ENCODE assay signal across 10 cellular contexts in the genomic region with DNA sequence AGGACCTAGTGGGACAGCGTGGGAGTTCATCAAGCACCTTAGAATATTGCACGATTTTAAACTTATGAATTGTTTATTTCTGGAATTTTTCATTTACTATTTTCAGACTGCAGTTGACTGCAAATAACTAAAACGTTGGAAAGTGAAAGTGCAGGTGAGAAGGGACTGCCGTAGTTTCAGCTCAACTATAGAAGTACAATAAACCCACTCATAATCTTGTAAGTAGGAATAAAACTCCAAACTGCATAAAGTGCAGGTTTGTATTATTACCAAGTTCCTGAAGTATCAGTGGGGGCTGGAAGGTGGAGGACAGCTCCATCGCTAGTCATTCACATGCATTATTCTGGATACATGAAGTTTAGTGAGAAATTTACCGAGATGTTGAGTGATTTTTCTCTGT. TPM values are rescaled to one million over a fixed set of nuclear protein-coding genes. Genes with fewer than 3 reads are reported as not detected.
A peak's percentile ranks its signal among the peaks of the same experiment; 100 is the strongest.
DNase-seq lines count a peak whose midpoint lies in the region; ATAC-seq, FAIRE-seq and TF ChIP-seq lines count a peak whose summit lies in the region.
"Had no signal": no experiment of that assay in that cellular context is flagged by ENCODE, and none has a peak within 500 bp of the region (broad histone marks: within the 10 kb centered on the region; RNA-seq: fewer than 3 reads in every experiment).

No MANE protein-coding gene starts in this region.

- H3K4me1 Mint-ChIP-seq in activated naive CD8-positive, alpha-beta T cell treated with anti-CD3 and anti-CD28 coated beads for 36 hours: peaks cover 68% of the 10 kb centered on the region
- peaks cover 34 to 49% of the 10 kb centered on the region in 2 donors for H3K4me1 Mint-ChIP-seq in natural killer cell treated with Interleukin-12 subunit alpha and Interleukin-12 subunit beta and Interleukin-15 and Interleukin-18, amount 100 ng/mL, for 72 hours (ENCODE audit: low read depth in 2 of 2)

- WGBS in pancreas, 2 donors: 41 to 75% methylated on average over 6 of the region's 6 CpGs

- H3K36me3 ChIP-seq in DOHH2 (ENCODE audit: control insufficient read depth, low read length) (no peaks in the 10 kb centered on the region), pancreas (no peaks in the 10 kb centered on the region)

- H3K79me2 ChIP-seq in DOHH2 (ENCODE audit: control insufficient read depth, low read length): no peaks in the 10 kb centered on the region

- H3K9me3 Mint-ChIP-seq in activated naive CD8-positive, alpha-beta T cell treated with anti-CD3 and anti-CD28 coated beads for 36 hours: no peaks in the 10 kb centered on the region
- H3K9me3 Mint-ChIP-seq in natural killer cell treated with Interleukin-12 subunit alpha and Interleukin-12 subunit beta and Interleukin-15 and Interleukin-18, amount 100 ng/mL, for 72 hours: no peaks in the 10 kb centered on the region

- H3K27ac ChIP-seq in DOHH2 (ENCODE audit: low read depth, low read length) (peak overlapping the region; percentile 61), pancreas (peak overlapping the region in 1 of 4 donors; percentile 58)

- no peak for DNase-seq in Jurkat, Clone E6-1 (ENCODE audit: low read depth, low spot score)
- no peak for DNase-seq in activated naive CD8-positive, alpha-beta T cell treated with anti-CD3 and anti-CD28 coated beads for 36 hours
- DNase-seq in natural killer cell treated with Interleukin-12 subunit alpha and Interleukin-12 subunit beta and Interleukin-15 and Interleukin-18, amount 100 ng/mL, for 72 hours (ENCODE audit: low spot score): no peak
- DNase-seq in ACHN (no peak), pancreas (no peak), A172 (ENCODE audit: low spot score) (no peak)
- DNase-seq: NCI-H2081 treated with DMSO at 0.1 percent for 48 hours; stimulated activated CD4-positive, alpha-beta T cell treated with anti-CD3 and anti-CD28 coated beads, Interleukin-2, amount 100 ng/mL, for 48 hours had no signal

- no peaks in the 10 kb centered on the region for H4K20me1 ChIP-seq in DOHH2 (ENCODE audit: control insufficient read depth, insufficient read depth, low read depth, low read length)

- H3K4me3 ChIP-seq in DOHH2 (ENCODE audit: low read length) (peak overlapping the region; percentile 71), pancreas (peak overlapping the region in 2 of 4 donors; percentile 12 to 20)
- H3K4me3 ChIP-seq in Jurkat, Clone E6-1 (ENCODE audit: low read length): peak overlapping the region; percentile 25

- no peaks in the 10 kb centered on the region for H3K36me3 Mint-ChIP-seq in activated naive CD8-positive, alpha-beta T cell treated with anti-CD3 and anti-CD28 coated beads for 36 hours
- H3K36me3 Mint-ChIP-seq in natural killer cell treated with Interleukin-12 subunit alpha and Interleukin-12 subunit beta and Interleukin-15 and Interleukin-18, amount 100 ng/mL, for 72 hours: no peaks in the 10 kb centered on the region

- H3K27me3 ChIP-seq in DOHH2 (ENCODE audit: control insufficient read depth, low read length): no peaks in the 10 kb centered on the region
- H3K27me3 ChIP-seq in pancreas: no peaks in the 10 kb centered on the region

- no peak for FAIRE-seq in pancreas (lab: Jason Lieb, UNC)
- FAIRE-seq: D721Med had no signal

- H3K4me3 Mint-ChIP-seq in activated naive CD8-positive, alpha-beta T cell treated with anti-CD3 and anti-CD28 coated beads for 36 hours: peak overlapping the region; percentile 64
- peak overlapping the region; percentile 75 for H3K4me3 Mint-ChIP-seq in natural killer cell treated with Interleukin-12 subunit alpha and Interleukin-12 subunit beta and Interleukin-15 and Interleukin-18, amount 100 ng/mL, for 72 hours

- peaks cover 38% of the 10 kb centered on the region for H3K4me1 ChIP-seq in DOHH2 (ENCODE audit: control insufficient read depth, low read length)
- H3K4me1 ChIP-seq in pancreas: peaks cover 11 to 44% (median 26%) of the 10 kb centered on the region in 3 donors

- ATAC-seq in natural killer cell treated with Interleukin-12 subunit alpha and Interleukin-12 subunit beta and Interleukin-15 and Interleukin-18, amount 100 ng/mL, for 72 hours: no peak
- no peak for ATAC-seq in pancreas

- peak overlapping the region; percentile 93 for H3K4me2 ChIP-seq in DOHH2 (ENCODE audit: low read length)

- peak overlapping the region; percentile 91 for H3K27ac Mint-ChIP-seq in activated naive CD8-positive, alpha-beta T cell treated with anti-CD3 and anti-CD28 coated beads for 36 hours
- H3K27ac Mint-ChIP-seq in natural killer cell treated with Interleukin-12 subunit alpha and Interleukin-12 subunit beta and Interleukin-15 and Interleukin-18, amount 100 ng/mL, for 72 hours: peak overlapping the region; percentile 81 to 94

- H3K9me3 ChIP-seq in DOHH2 (ENCODE audit: control insufficient read depth, insufficient read depth, low read length) (no peaks in the 10 kb centered on the region), pancreas (no peaks in the 10 kb centered on the region)

- intact Hi-C loops in pancreas (cut with DNase I): no loop called here

- in situ Hi-C loops in ACHN (cut with HindIII; ENCODE audit: low pct_ligation_motif_present, low pct_unique_long_range_greater_than_20kb, low sequenced_read_pairs): no loop called here

- no peaks in the 10 kb centered on the region for H3K27me3 Mint-ChIP-seq in activated naive CD8-positive, alpha-beta T cell treated with anti-CD3 and anti-CD28 coated beads for 36 hours
- no peaks in the 10 kb centered on the region for H3K27me3 Mint-ChIP-seq in natural killer cell treated with Interleukin-12 subunit alpha and Interleukin-12 subunit beta and Interleukin-15 and Interleukin-18, amount 100 ng/mL, for 72 hours

- 0 out of 2 replicates have a peak, but pooled peaks cover 3% of the 10 kb centered on the region for H3F3A ChIP-seq in DOHH2 (ENCODE audit: control insufficient read depth, insufficient read depth)

- H3K9me2 ChIP-seq in DOHH2 (replicated peaks; ENCODE audit: control insufficient read depth, low read length): no peaks in the 10 kb centered on the region

- no peak for TF ChIP-seq CTCF in DOHH2 (IDR thresholded peaks at IDR 0.05; ENCODE audit: low read depth, low read length, poor library complexity, severe bottlenecking)
- TF ChIP-seq CTCF in pancreas (IDR thresholded peaks at IDR 0.05): no peak

RNA-seq across cellular contexts. Expression of a gene that starts 43.4 kb away (rescaled TPM):
- polyA plus RNA-seq in Jurkat, Clone E6-1 (2012; ENCODE audit: insufficient read depth, insufficient read length): 14.7 TPM
- total RNA-seq in activated naive CD8-positive, alpha-beta T cell treated with anti-CD3 and anti-CD28 coated beads for 36 hours: 10 to 100 TPM; 19.1 to 19.6 TPM
- total RNA-seq in natural killer cell treated with Interleukin-12 subunit alpha and Interleukin-12 subunit beta and Interleukin-15 and Interleukin-18, amount 100 ng/mL, for 72 hours: 10 to 100 TPM; 12.5 to 17.2 TPM
- 10 to 100 TPM in 1 of 6 donors, 1 to 10 TPM in 5; 6.3 to 12.1 (median 8.1) TPM for total RNA-seq in pancreas
- 1 to 10 TPM; 1.8 to 6.7 TPM for polyA plus RNA-seq in pancreas
- total RNA-seq in A172 (2014; rRNA removed; shearing (Covaris generic)): 3.3 and 4.0 TPM in 2 replicates
